Comparison of ENCODE assay signal across 1 cellular context in the genomic region with DNA sequence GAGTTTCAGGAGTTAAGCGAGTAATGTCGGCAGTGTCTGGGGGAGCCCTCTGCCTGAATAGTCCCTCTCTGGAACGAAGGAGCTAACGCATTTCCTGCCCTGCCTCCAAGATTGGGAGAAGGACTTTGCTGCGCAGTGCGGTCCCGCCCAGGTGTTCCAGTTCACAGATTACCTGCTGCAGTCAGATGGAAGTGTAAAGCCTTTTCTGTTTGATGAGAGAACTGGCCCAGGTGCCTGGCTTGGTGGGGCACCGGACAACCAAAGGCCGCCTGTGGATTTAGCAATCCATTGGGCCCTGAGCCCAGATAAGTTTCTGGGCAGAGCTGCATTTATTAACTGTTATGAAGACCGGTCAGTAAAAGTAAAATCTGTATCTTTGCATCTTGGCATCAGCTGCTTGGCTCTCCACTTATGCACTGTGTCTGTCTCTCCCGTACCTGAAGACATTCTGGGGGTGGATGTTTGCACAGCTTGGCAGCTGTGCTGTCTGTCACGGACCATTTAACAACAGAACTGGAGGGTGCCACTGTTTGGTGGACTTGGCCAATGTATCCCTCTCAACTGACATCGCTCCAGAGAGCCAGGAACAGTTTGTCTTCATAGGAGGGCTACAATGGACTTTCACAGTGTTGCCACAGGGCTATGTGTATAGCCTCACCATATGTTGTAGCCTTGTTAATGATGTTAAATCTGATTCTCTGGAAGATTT.
TF ChIP-seq lines count a peak whose summit lies in the region.

No MANE protein-coding gene starts in this region.

TF ChIP-seq in SK-N-SH treated with all-trans-retinoic acid at 6 μM for 48 hours, 23 proteins besides CTCF, POLR2A, EP300 and RAD21 (continued from another document):
- TF ChIP-seq CSRNP3 (CRISPR knock-in tag; IDR thresholded peaks at IDR 0.05) (no peak), BACH2 (CRISPR knock-in tag; IDR thresholded peaks at IDR 0.05; ENCODE audit: borderline replicate concordance) (no peak), ZFP30 (CRISPR knock-in tag; IDR thresholded peaks at IDR 0.05) (no peak)
- TF ChIP-seq, protein P1, sequence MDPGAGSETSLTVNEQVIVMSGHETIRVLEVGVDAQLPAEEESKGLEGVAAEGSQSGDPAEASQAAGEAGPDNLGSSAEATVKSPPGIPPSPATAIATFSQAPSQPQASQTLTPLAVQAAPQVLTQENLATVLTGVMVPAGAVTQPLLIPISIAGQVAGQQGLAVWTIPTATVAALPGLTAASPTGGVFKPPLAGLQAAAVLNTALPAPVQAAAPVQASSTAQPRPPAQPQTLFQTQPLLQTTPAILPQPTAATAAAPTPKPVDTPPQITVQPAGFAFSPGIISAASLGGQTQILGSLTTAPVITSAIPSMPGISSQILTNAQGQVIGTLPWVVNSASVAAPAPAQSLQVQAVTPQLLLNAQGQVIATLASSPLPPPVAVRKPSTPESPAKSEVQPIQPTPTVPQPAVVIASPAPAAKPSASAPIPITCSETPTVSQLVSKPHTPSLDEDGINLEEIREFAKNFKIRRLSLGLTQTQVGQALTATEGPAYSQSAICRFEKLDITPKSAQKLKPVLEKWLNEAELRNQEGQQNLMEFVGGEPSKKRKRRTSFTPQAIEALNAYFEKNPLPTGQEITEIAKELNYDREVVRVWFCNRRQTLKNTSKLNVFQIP (CRISPR knock-in tag; IDR thresholded peaks at IDR 0.05; ENCODE audit: borderline replicate concordance, low read depth) = no peak
